ENCODE assay signal across 8 cellular contexts in the genomic region with DNA sequence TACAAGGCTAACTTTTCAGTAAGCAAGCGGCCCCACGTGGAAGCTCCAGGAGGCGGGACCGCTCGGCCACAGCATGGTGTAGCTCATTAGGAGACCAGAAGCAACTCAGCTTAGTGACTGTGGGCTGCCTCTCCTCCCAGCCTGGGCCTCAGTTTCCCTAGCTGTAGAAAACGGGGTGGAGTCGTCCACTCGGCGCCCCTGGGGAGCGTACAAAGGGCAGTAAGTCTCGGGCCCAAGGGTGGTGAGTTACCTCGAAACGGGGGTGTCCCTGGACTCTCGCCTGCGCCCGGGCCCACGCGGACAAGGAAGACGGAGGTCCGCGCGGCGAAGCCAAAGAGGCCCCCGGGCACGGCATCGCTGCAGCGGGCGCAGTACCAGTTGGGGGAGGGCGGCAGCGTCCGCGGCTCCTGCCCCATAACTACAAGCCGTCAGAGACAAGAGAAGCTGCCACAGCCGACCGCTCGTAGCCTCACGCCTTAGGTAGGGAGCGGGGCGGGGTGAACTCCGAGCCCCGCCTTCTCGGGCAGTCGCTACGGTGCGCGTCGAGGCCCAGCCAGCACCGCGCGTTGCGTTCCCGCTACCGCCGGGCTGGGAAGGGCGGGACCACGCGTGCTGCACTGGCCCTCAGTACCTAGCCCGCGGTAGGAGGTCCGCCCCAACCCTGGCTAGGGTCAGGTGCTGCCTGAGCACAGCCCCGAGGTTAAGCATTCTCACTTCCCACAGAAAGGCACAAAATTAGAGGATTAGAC. TPM values are rescaled to one million over a fixed set of nuclear protein-coding genes. Genes with fewer than 3 reads are reported as not detected.
A peak's percentile ranks its signal among the peaks of the same experiment; 100 is the strongest.
DNase-seq lines count a peak whose midpoint lies in the region; ATAC-seq and TF ChIP-seq lines count a peak whose summit lies in the region.

A gene with protein sequence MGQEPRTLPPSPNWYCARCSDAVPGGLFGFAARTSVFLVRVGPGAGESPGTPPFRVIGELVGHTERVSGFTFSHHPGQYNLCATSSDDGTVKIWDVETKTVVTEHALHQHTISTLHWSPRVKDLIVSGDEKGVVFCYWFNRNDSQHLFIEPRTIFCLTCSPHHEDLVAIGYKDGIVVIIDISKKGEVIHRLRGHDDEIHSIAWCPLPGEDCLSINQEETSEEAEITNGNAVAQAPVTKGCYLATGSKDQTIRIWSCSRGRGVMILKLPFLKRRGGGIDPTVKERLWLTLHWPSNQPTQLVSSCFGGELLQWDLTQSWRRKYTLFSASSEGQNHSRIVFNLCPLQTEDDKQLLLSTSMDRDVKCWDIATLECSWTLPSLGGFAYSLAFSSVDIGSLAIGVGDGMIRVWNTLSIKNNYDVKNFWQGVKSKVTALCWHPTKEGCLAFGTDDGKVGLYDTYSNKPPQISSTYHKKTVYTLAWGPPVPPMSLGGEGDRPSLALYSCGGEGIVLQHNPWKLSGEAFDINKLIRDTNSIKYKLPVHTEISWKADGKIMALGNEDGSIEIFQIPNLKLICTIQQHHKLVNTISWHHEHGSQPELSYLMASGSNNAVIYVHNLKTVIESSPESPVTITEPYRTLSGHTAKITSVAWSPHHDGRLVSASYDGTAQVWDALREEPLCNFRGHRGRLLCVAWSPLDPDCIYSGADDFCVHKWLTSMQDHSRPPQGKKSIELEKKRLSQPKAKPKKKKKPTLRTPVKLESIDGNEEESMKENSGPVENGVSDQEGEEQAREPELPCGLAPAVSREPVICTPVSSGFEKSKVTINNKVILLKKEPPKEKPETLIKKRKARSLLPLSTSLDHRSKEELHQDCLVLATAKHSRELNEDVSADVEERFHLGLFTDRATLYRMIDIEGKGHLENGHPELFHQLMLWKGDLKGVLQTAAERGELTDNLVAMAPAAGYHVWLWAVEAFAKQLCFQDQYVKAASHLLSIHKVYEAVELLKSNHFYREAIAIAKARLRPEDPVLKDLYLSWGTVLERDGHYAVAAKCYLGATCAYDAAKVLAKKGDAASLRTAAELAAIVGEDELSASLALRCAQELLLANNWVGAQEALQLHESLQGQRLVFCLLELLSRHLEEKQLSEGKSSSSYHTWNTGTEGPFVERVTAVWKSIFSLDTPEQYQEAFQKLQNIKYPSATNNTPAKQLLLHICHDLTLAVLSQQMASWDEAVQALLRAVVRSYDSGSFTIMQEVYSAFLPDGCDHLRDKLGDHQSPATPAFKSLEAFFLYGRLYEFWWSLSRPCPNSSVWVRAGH (N-terminal part only) (minus strand): TSS at position 494 of the 749 bp plus-strand sequence. CDS start 78 bp downstream, at position 416.

- DNase-seq in BE2C, result peak; percentile 92
- peak; percentile 57 for DNase-seq in NCI-H510A treated with DMSO at 0.1 percent for 48 hours (lab: John Stamatoyannopoulos, UW)
- DNase-seq in activated CD4-positive, alpha-beta T cell treated with anti-CD3 and anti-CD28 coated beads, Interleukin-2, amount 50 U/mL, for 1 hour, result peak; percentile 78
- DNase-seq in left lung, result peak; percentile 90 to 97
- DNase-seq in stimulated activated CD4-positive, alpha-beta T cell treated with anti-CD3 and anti-CD28 coated beads, Interleukin-2, amount 100 ng/mL, for 48 hours, result peak; percentile 76 to 85

- peak within 1 kb of the TSS in 1 of 2 donors; percentile 62 for H3K27ac ChIP-seq in left lung

- H3K36me3 ChIP-seq in BE2C (peaks cover 22% of the 10 kb centered on the region), left lung (peaks cover 0 to 17% of the 10 kb centered on the region in 2 donors)

- peak within 1 kb of the TSS; percentile 86 for H3K4me3 Mint-ChIP-seq in dendritic cell treated with granulocyte-macrophage colony-stimulating factor and Interleukin-4, amounts not matched to agents 40 ng/mL and 50 ng/mL, for 4 days

- H3K4me3 ChIP-seq in BE2C (ENCODE audit: low read depth, low read length), result peak within 1 kb of the TSS; percentile 87
- H3K4me3 ChIP-seq in left lung, result peak within 1 kb of the TSS; percentile 63 to 88

- H3K4me1 ChIP-seq in BE2C (no peaks in the 10 kb centered on the region), left lung (peaks cover 21 to 42% of the 10 kb centered on the region in 2 donors)

- H3K9me3 Mint-ChIP-seq in dendritic cell treated with granulocyte-macrophage colony-stimulating factor and Interleukin-4, amounts not matched to agents 40 ng/mL and 50 ng/mL, for 4 days, result no peaks in the 10 kb centered on the region

- H3K27ac Mint-ChIP-seq in dendritic cell treated with granulocyte-macrophage colony-stimulating factor and Interleukin-4, amounts not matched to agents 40 ng/mL and 50 ng/mL, for 4 days, result peak within 1 kb of the TSS; percentile 80

- H3K4me1 Mint-ChIP-seq in dendritic cell treated with granulocyte-macrophage colony-stimulating factor and Interleukin-4, amounts not matched to agents 40 ng/mL and 50 ng/mL, for 4 days (ENCODE audit: low read depth), result peaks cover 21% of the 10 kb centered on the region

- peaks cover 38% of the 10 kb centered on the region for H3K36me3 Mint-ChIP-seq in dendritic cell treated with granulocyte-macrophage colony-stimulating factor and Interleukin-4, amounts not matched to agents 40 ng/mL and 50 ng/mL, for 4 days (ENCODE audit: low read depth)

- intact Hi-C loops in dendritic cell treated with granulocyte-macrophage colony-stimulating factor and Interleukin-4, amounts not matched to agents 40 ng/mL and 50 ng/mL, for 4 days (cut with micrococcal nuclease), result loop anchor here (2.0 to 10.0 kb wide), 2 partner anchors 79 to 183 kb away; a partner anchor contains a TSS
- intact Hi-C loops in left lung (cut with DNase I), result no loop called here

- H3K9me3 ChIP-seq in BE2C (no peaks in the 10 kb centered on the region), left lung (no peaks in the 10 kb centered on the region)

- peak; percentile 66 for TF ChIP-seq POLR2A in GM19099 (IDR thresholded peaks at IDR 0.05; ENCODE audit: extremely low read depth, insufficient read length, low read depth)

- no peak for TF ChIP-seq CTCF in BE2C (IDR thresholded peaks at IDR 0.05; ENCODE audit: low read depth, low read length)
- TF ChIP-seq CTCF in left lung (IDR thresholded peaks at IDR 0.05), result no peak

- H3K27me3 Mint-ChIP-seq in dendritic cell treated with granulocyte-macrophage colony-stimulating factor and Interleukin-4, amounts not matched to agents 40 ng/mL and 50 ng/mL, for 4 days, result no peaks in the 10 kb centered on the region

- no peaks in the 10 kb centered on the region for H3K27me3 ChIP-seq in BE2C
- no peaks in the 10 kb centered on the region for H3K27me3 ChIP-seq in left lung

- peak; percentile 75 for ATAC-seq in HG03378 (IDR thresholded peaks at IDR 0.05; ENCODE audit: unreplicated experiment)
- peak; percentile 98 for ATAC-seq in left lung

RNA-seq across cellular contexts. Expression of the gene that starts here (rescaled TPM):
- polyA plus RNA-seq in BE2C (2012; ENCODE audit: insufficient read depth, insufficient read length, low read depth), result 11.1 TPM
- 10 to 100 TPM; 10.2 to 13.1 TPM for total RNA-seq in left lung
